21 cellular contexts compared by ENCODE assay signal in the genomic region with DNA sequence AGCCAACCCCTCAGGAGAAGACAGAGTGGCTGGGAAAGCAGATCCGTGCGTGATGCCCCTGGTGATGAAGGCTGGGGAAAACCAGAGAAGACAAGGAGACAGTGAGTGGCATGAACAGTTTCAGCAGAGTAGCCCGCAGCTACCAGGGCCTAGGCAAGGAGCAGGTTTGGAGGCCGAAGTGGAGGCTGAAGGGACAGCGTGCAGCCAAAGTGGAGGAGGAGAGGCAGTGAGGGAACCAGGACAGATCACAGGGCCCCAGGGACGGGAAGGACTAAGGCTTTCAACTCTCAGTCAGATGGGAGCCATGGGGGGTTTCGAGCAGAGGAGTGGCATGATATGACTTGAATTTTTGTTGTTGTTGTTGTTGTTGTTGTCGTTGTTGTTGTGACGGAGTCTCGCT.
"Had no signal": no experiment of that assay in that cellular context is flagged by ENCODE, and none has a peak within 500 bp of the region (broad histone marks: within the 10 kb centered on the region; RNA-seq: fewer than 3 reads in every experiment).

No MANE protein-coding gene starts in this region.

- H3K9me3 ChIP-seq: body of pancreas, gastrocnemius medialis, tibial nerve had no signal

- FAIRE-seq: TTC549 had no signal

- H3K27ac Mint-ChIP-seq: activated B cell treated with CpG ODN at 0.5 μM for 24 hours; activated CD4-positive, alpha-beta T cell treated with anti-CD3 and anti-CD28 coated beads, Interleukin-2, amount 10 ng/mL, durations not matched to agents 24 days and 14 days; activated CD8-positive, alpha-beta T cell treated with anti-CD3 and anti-CD28 coated beads, Interleukin-2, amount 10 ng/mL, durations not matched to agents 7 days and 5 days; activated naive CD8-positive, alpha-beta T cell treated with anti-CD3 and anti-CD28 coated beads for 36 hours; natural killer cell treated with Interleukin-12 subunit alpha and Interleukin-12 subunit beta and Interleukin-15 and Interleukin-18, amount 100 ng/mL, for 72 hours; T-helper 2 cell treated with Interferon-gamma antibody and Interleukin-4, amounts not matched to agents 5 μg/mL and 100 μg/mL, for 36 hours had no signal

- DNase-seq: activated B cell treated with CpG ODN at 0.5 μM for 24 hours; activated CD4-positive, alpha-beta T cell treated with anti-CD3 and anti-CD28 coated beads, Interleukin-2, amount 10 ng/mL, durations not matched to agents 24 days and 14 days; activated CD8-positive, alpha-beta T cell treated with anti-CD3 and anti-CD28 coated beads, Interleukin-2, amount 10 ng/mL, durations not matched to agents 7 days and 5 days; activated naive CD8-positive, alpha-beta T cell treated with anti-CD3 and anti-CD28 coated beads for 36 hours; activated T-cell treated with anti-CD3 and anti-CD28 coated beads, Interleukin-2, amount 50 U/mL, for 48 hours; amniotic stem cell; cortex of kidney; gastrocnemius medialis; nucleus accumbens; retina; stimulated activated CD4-positive, alpha-beta T cell treated with anti-CD3 and anti-CD28 coated beads, Interleukin-12 subunit alpha, Interleukin-12 subunit beta, amount 100 ng/mL, for 4 hours; stimulated activated CD4-positive, alpha-beta T cell treated with anti-CD3 and anti-CD28 coated beads, Interleukin-1b, Interleukin-23, amount 100 ng/mL, for 48 hours; stimulated activated naive CD4-positive, alpha-beta T cell treated with Interleukin-2 at 50 U/mL for 16 hours; SW 1271 had no signal

- H3K9me3 Mint-ChIP-seq: activated B cell treated with CpG ODN at 0.5 μM for 24 hours; activated CD4-positive, alpha-beta T cell treated with anti-CD3 and anti-CD28 coated beads, Interleukin-2, amount 10 ng/mL, durations not matched to agents 24 days and 14 days; activated naive CD8-positive, alpha-beta T cell treated with anti-CD3 and anti-CD28 coated beads for 36 hours; natural killer cell treated with Interleukin-12 subunit alpha and Interleukin-12 subunit beta and Interleukin-15 and Interleukin-18, amount 100 ng/mL, for 72 hours; T-helper 2 cell treated with Interferon-gamma antibody and Interleukin-4, amounts not matched to agents 5 μg/mL and 100 μg/mL, for 36 hours had no signal

- H3K4me3 ChIP-seq: body of pancreas, gastrocnemius medialis, lung, tibial nerve had no signal

- H3K27ac ChIP-seq: body of pancreas, gastrocnemius medialis, tibial nerve had no signal

- H3K27me3 ChIP-seq: body of pancreas, gastrocnemius medialis, tibial nerve had no signal

- H3K4me1 Mint-ChIP-seq: activated B cell treated with CpG ODN at 0.5 μM for 24 hours; activated CD4-positive, alpha-beta T cell treated with anti-CD3 and anti-CD28 coated beads, Interleukin-2, amount 10 ng/mL, durations not matched to agents 24 days and 14 days had no signal

- ATAC-seq: activated CD8-positive, alpha-beta T cell treated with anti-CD3 and anti-CD28 coated beads, Interleukin-2, amount 10 ng/mL, durations not matched to agents 7 days and 5 days; body of pancreas; esophagus mucosa; gastrocnemius medialis; natural killer cell treated with Interleukin-12 subunit alpha and Interleukin-12 subunit beta and Interleukin-15 and Interleukin-18, amount 100 ng/mL, for 72 hours had no signal

- H3K27me3 Mint-ChIP-seq: activated naive CD8-positive, alpha-beta T cell treated with anti-CD3 and anti-CD28 coated beads for 36 hours had no signal

- H3K36me3 ChIP-seq: gastrocnemius medialis, tibial nerve had no signal

- H3K4me3 Mint-ChIP-seq: activated B cell treated with CpG ODN at 0.5 μM for 24 hours; activated CD4-positive, alpha-beta T cell treated with anti-CD3 and anti-CD28 coated beads, Interleukin-2, amount 10 ng/mL, durations not matched to agents 24 days and 14 days; activated CD8-positive, alpha-beta T cell treated with anti-CD3 and anti-CD28 coated beads, Interleukin-2, amount 10 ng/mL, durations not matched to agents 7 days and 5 days; activated naive CD8-positive, alpha-beta T cell treated with anti-CD3 and anti-CD28 coated beads for 36 hours; natural killer cell treated with Interleukin-12 subunit alpha and Interleukin-12 subunit beta and Interleukin-15 and Interleukin-18, amount 100 ng/mL, for 72 hours; T-helper 2 cell treated with Interferon-gamma antibody and Interleukin-4, amounts not matched to agents 5 μg/mL and 100 μg/mL, for 36 hours had no signal

- H3K36me3 Mint-ChIP-seq: natural killer cell treated with Interleukin-12 subunit alpha and Interleukin-12 subunit beta and Interleukin-15 and Interleukin-18, amount 100 ng/mL, for 72 hours had no signal
